In genomic region chrX:47030339-47030738, GRCh38 we compare ENCODE assay signal across 9 cellular contexts. TPM values are rescaled to one million over a fixed set of nuclear protein-coding genes. Genes with fewer than 3 reads are reported as not detected.
DNase-seq lines count a peak whose midpoint lies in the region; ATAC-seq and TF ChIP-seq lines count a peak whose summit lies in the region.
"Had no signal": no experiment of that assay in that cellular context is flagged by ENCODE, and none has a peak within 500 bp of the region (broad histone marks: within the 10 kb centered on the region; RNA-seq: fewer than 3 reads in every experiment).

No MANE protein-coding gene starts in this region.

- H3K27ac Mint-ChIP-seq in brain = no peak overlapping the region
- H3K27ac Mint-ChIP-seq in activated naive CD4-positive, alpha-beta T cell treated with anti-CD3 and anti-CD28 coated beads, Interleukin-2, amount 10 ng/mL, durations not matched to agents 7 days and 5 days = no peak overlapping the region
- H3K27ac Mint-ChIP-seq: T-helper 1 cell treated with Interleukin-12 subunit alpha and Interleukin-12 subunit beta and Interleukin-4 antibody, amounts not matched to agents 30 μg/mL and 1 μg/mL, for 36 hours had no signal

- H3K36me3 ChIP-seq in H7 (replicated peaks; ENCODE audit: control insufficient read depth, insufficient read depth, low read length) = 0 out of 2 replicates have a peak, but pooled peaks cover 1% of the 10 kb centered on the region

- TF ChIP-seq CTCF in brain (conservative IDR thresholded peaks at IDR 0.05) = peak; percentile 74

- H3K36me3 Mint-ChIP-seq in brain = peaks cover 12% of the 10 kb centered on the region
- no peaks in the 10 kb centered on the region for H3K36me3 Mint-ChIP-seq in activated naive CD4-positive, alpha-beta T cell treated with anti-CD3 and anti-CD28 coated beads, Interleukin-2, amount 10 ng/mL, durations not matched to agents 7 days and 5 days

- intact Hi-C loops in posterior cingulate gyrus (cut with DNase I) = loop anchor here (2.0 kb wide), 1 partner anchor 128 kb away; no protein-coding TSS in a partner anchor

- H3K4me1 Mint-ChIP-seq in brain = no peaks in the 10 kb centered on the region
- H3K4me1 Mint-ChIP-seq in activated naive CD4-positive, alpha-beta T cell treated with anti-CD3 and anti-CD28 coated beads, Interleukin-2, amount 10 ng/mL, durations not matched to agents 7 days and 5 days = no peaks in the 10 kb centered on the region

- no peak overlapping the region for H3K4me3 Mint-ChIP-seq in brain
- H3K4me3 Mint-ChIP-seq in activated naive CD4-positive, alpha-beta T cell treated with anti-CD3 and anti-CD28 coated beads, Interleukin-2, amount 10 ng/mL, durations not matched to agents 7 days and 5 days = no peak overlapping the region
- H3K4me3 Mint-ChIP-seq: T-helper 1 cell treated with Interleukin-12 subunit alpha and Interleukin-12 subunit beta and Interleukin-4 antibody, amounts not matched to agents 30 μg/mL and 1 μg/mL, for 36 hours had no signal

- H3K4me3 ChIP-seq in H7 (ENCODE audit: insufficient read depth, low read depth, low read length) = no peak overlapping the region

- no peaks in the 10 kb centered on the region for H3K27me3 Mint-ChIP-seq in brain
- H3K27me3 Mint-ChIP-seq in activated naive CD4-positive, alpha-beta T cell treated with anti-CD3 and anti-CD28 coated beads, Interleukin-2, amount 10 ng/mL, durations not matched to agents 7 days and 5 days = no peaks in the 10 kb centered on the region

- no peak for ATAC-seq in HG03095 (IDR thresholded peaks at IDR 0.05; ENCODE audit: unreplicated experiment)

- H3K9me3 Mint-ChIP-seq in brain = no peaks in the 10 kb centered on the region
- H3K9me3 Mint-ChIP-seq in activated naive CD4-positive, alpha-beta T cell treated with anti-CD3 and anti-CD28 coated beads, Interleukin-2, amount 10 ng/mL, durations not matched to agents 7 days and 5 days = no peaks in the 10 kb centered on the region
- H3K9me3 Mint-ChIP-seq: T-helper 1 cell treated with Interleukin-12 subunit alpha and Interleukin-12 subunit beta and Interleukin-4 antibody, amounts not matched to agents 30 μg/mL and 1 μg/mL, for 36 hours had no signal

- DNase-seq in COLO829 (ENCODE audit: low spot score) (peak; percentile 48), H7 (peak; percentile 40), NCI-H524 treated with DMSO at 0.1 percent for 48 hours (lab: John Stamatoyannopoulos, UW) (peak; percentile 9), kidney glomerular epithelial cell (lab: John Stamatoyannopoulos, UW) (peak; percentile 58), posterior cingulate gyrus (no peak)
- DNase-seq in activated naive CD4-positive, alpha-beta T cell treated with anti-CD3 and anti-CD28 coated beads, Interleukin-2, amount 10 ng/mL, durations not matched to agents 7 days and 5 days = no peak

- CTCF ChIA-PET in activated naive CD4-positive, alpha-beta T cell treated with anti-CD3 and anti-CD28 coated beads, Interleukin-2, amount 10 ng/mL, durations not matched to agents 7 days and 5 days (lab: Charles Lee) = interaction anchor here (1.3 kb wide), 1 partner anchor 622 kb away, joined by 3 read pairs; no protein-coding TSS in a partner anchor

- no peaks in the 10 kb centered on the region for H3K27me3 ChIP-seq in H7 (ENCODE audit: control insufficient read depth, insufficient read depth, low read length)

RNA-seq across cellular contexts. Expression of gene RGN, which starts 47.9 kb away (rescaled TPM):
- total RNA-seq in H7 (2014; rRNA removed; shearing (Covaris generic)) = 0.31 TPM in 1 of 2 replicates, not detected in the other
- 6.5 TPM for polyA plus RNA-seq in brain (ENCODE audit: insufficient read depth, low read depth, low replicate concordance)

Comparison
In these comparisons a context has a peak if more than half of its experiments do, and no peak if none do; other contexts are left out.
1. DNase-seq: peak in COLO829 (single experiment), H7 (single experiment), NCI-H524 treated with DMSO at 0.1 percent for 48 hours (single experiment) and kidney glomerular epithelial cell (single experiment); none in activated naive CD4-positive, alpha-beta T cell treated with anti-CD3 and anti-CD28 coated beads, Interleukin-2, amount 10 ng/mL, durations not matched to agents 7 days and 5 days (single experiment) and posterior cingulate gyrus (0 of 10).